18 cellular contexts compared by ENCODE assay signal in the genomic region with DNA sequence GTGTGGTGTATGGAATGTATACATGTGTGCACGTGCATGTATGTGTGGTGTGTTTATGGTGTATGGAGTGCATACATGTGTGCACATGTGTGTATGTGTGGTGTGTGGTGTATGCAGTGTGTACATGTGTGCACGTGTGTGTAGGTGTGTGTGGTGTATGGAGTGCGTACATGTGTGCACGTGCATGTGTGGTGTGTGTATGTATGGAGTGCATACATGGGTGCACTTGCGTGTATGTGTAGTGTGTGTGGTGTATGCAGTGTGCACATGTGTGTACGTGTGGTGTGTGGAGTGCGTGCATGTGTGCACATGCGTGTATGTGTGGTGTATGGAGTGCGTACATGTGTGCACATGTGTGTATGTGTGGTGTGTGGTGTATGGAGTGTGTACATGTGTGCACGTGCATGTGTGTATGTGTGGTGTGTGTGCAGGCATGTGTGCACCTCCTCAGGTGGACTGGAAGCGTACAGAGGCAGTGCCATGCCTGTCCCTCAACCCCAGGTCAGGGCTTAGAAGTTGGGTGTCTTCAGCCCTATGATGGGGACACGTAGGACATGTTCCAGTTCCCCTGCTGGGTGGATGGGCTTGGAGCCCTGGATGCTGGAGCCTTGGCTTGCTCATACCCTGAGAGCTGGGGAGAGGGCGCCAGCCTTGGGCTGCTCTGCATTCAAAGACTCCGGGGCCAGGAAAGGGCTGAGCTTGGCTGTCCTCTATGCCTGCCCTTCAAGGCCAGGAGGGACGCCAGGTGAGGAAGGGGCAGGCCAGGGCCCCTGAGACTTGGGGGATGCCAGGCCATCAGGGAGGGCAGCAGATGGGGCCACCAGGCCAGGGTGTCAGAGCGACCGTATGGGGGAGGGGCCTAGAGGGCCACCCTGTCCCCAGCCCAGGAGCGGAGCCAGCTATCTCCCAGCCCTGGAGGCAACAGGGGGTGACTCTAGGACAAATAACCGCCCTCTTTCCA. TPM values are rescaled to one million over a fixed set of nuclear protein-coding genes. Genes with fewer than 3 reads are reported as not detected.
"Had no signal": no experiment of that assay in that cellular context is flagged by ENCODE, and none has a peak within 500 bp of the region (broad histone marks: within the 10 kb centered on the region; RNA-seq: fewer than 3 reads in every experiment).

No MANE protein-coding gene starts in this region.

- H3K36me3 ChIP-seq: lower lobe of right lung, transverse colon had no signal

- DNase-seq: activated effector memory CD4-positive, alpha-beta T cell treated with anti-CD3 and anti-CD28 coated beads, Interleukin-2, amount 50 U/mL, for 16 hours; activated T-cell treated with anti-CD3 and anti-CD28 coated beads, Interleukin-2, amount 50 U/mL, for 24 hours; amniotic stem cell; cerebellar nuclear complex; lower lobe of right lung; midbrain; naive B cell; stimulated activated naive B cell treated with anti-CD40 and anti-IgM and Interleukin-4, amounts not matched to agents 10 μg/mL and 1 μg/mL and 100 μg/mL, for 72 hours; transverse colon had no signal

- ATAC-seq: activated CD4-positive, CD25-positive, alpha-beta regulatory T cell treated with anti-CD3 and anti-CD28 coated beads, Interleukin-2, amount 50 U/mL, for 24 hours; activated naive CD4-positive, alpha-beta T cell treated with anti-CD3 and anti-CD28 coated beads, Interleukin-2, amount 50 U/mL, for 72 hours; body of pancreas; lower lobe of right lung; stimulated activated naive B cell treated with anti-CD40 and anti-IgM and Interleukin-4, amounts not matched to agents 10 μg/mL and 1 μg/mL and 100 μg/mL, for 72 hours had no signal

- H3K27me3 ChIP-seq: body of pancreas, hepatocyte had no signal

- H3K4me2 ChIP-seq: hepatocyte had no signal

- H3K79me2 ChIP-seq: hepatocyte had no signal

- H3K9me3 ChIP-seq: body of pancreas, lower lobe of right lung, transverse colon had no signal

- H3K36me3 Mint-ChIP-seq: activated naive CD4-positive, alpha-beta T cell treated with anti-CD3 and anti-CD28 coated beads, Interleukin-2, amount 50 U/mL, for 72 hours; naive B cell; stimulated activated naive B cell treated with anti-CD40 and anti-IgM and Interleukin-4, amounts not matched to agents 10 μg/mL and 1 μg/mL and 100 μg/mL, for 72 hours had no signal

- H2AFZ ChIP-seq: hepatocyte had no signal

- H3K27me3 Mint-ChIP-seq: activated T-cell treated with anti-CD3 and anti-CD28 coated beads, Interleukin-2, amount 50 U/mL, for 24 hours had no signal

- H3K9me3 Mint-ChIP-seq: activated naive CD4-positive, alpha-beta T cell treated with anti-CD3 and anti-CD28 coated beads, Interleukin-2, amount 50 U/mL, for 72 hours; activated T-cell treated with anti-CD3 and anti-CD28 coated beads, Interleukin-2, amount 50 U/mL, for 24 hours; dendritic cell treated with granulocyte-macrophage colony-stimulating factor and Interleukin-4, amounts not matched to agents 40 ng/mL and 50 ng/mL, for 4 days; naive B cell; stimulated activated naive B cell treated with anti-CD40 and anti-IgM and Interleukin-4, amounts not matched to agents 10 μg/mL and 1 μg/mL and 100 μg/mL, for 72 hours had no signal

- H3K27ac Mint-ChIP-seq: activated naive CD4-positive, alpha-beta T cell treated with anti-CD3 and anti-CD28 coated beads, Interleukin-2, amount 50 U/mL, for 72 hours; activated T-cell treated with anti-CD3 and anti-CD28 coated beads, Interleukin-2, amount 50 U/mL, for 24 hours; dendritic cell treated with granulocyte-macrophage colony-stimulating factor and Interleukin-4, amounts not matched to agents 40 ng/mL and 50 ng/mL, for 4 days; naive B cell; stimulated activated naive B cell treated with anti-CD40 and anti-IgM and Interleukin-4, amounts not matched to agents 10 μg/mL and 1 μg/mL and 100 μg/mL, for 72 hours had no signal

- H3K4me3 ChIP-seq: body of pancreas, hepatocyte, lower lobe of right lung, transverse colon had no signal

- H3K27ac ChIP-seq: body of pancreas, hepatocyte, transverse colon had no signal

- H3K4me3 Mint-ChIP-seq: activated T-cell treated with anti-CD3 and anti-CD28 coated beads, Interleukin-2, amount 50 U/mL, for 24 hours; dendritic cell treated with granulocyte-macrophage colony-stimulating factor and Interleukin-4, amounts not matched to agents 40 ng/mL and 50 ng/mL, for 4 days; naive B cell; stimulated activated naive B cell treated with anti-CD40 and anti-IgM and Interleukin-4, amounts not matched to agents 10 μg/mL and 1 μg/mL and 100 μg/mL, for 72 hours had no signal

RNA-seq across cellular contexts. Expression of gene MYMK, which starts 12.2 kb away (rescaled TPM):
- total RNA-seq: activated naive CD4-positive, alpha-beta T cell treated with anti-CD3 and anti-CD28 coated beads, Interleukin-2, amount 50 U/mL, for 72 hours; body of pancreas; hepatocyte; kidney epithelial cell; lower lobe of right lung; subcutaneous adipose tissue; T-helper 2 cell treated with Interferon-gamma antibody and Interleukin-4, amounts not matched to agents 100 ng/mL and 5 ng/mL, for 36 hours; transverse colon had no signal
- polyA plus RNA-seq: esophagus had no signal

RNA-seq across cellular contexts. Expression of gene ADAMTSL2, which starts 22.0 kb away (rescaled TPM):
- total RNA-seq: T-helper 2 cell treated with Interferon-gamma antibody and Interleukin-4, amounts not matched to agents 100 ng/mL and 5 ng/mL, for 36 hours had no signal
